Comparison of ENCODE assay signal across 29 cellular contexts in genomic region chr1:168824418-168824817, GRCh38.
DNase-seq lines count a peak whose midpoint lies in the region; ATAC-seq and TF ChIP-seq lines count a peak whose summit lies in the region.
"Had no signal": no experiment of that assay in that cellular context is flagged by ENCODE, and none has a peak within 500 bp of the region (broad histone marks: within the 10 kb centered on the region; RNA-seq: fewer than 3 reads in every experiment).

No MANE protein-coding gene starts in this region.

- H3K9me3 ChIP-seq in testis, result no peaks in the 10 kb centered on the region
- H3K9me3 ChIP-seq: ascending aorta; BLaER1 treated with 17β-estradiol and CSF1 and Interleukin-3, amounts not matched to agents 10 nM and 100 nM; SK-N-SH; spleen; tibial artery had no signal

- intact Hi-C loops in testis (cut with DNase I; ENCODE audit: low total_unique reads), result no loop called here

- H3K4me3 ChIP-seq in testis, result no peak overlapping the region
- H3K4me3 ChIP-seq: ascending aorta; BLaER1 treated with 17β-estradiol and CSF1 and Interleukin-3, amounts not matched to agents 10 nM and 100 nM; dorsolateral prefrontal cortex; lung; spleen; tibial artery had no signal

- H3K4me1 Mint-ChIP-seq in activated T-cell treated with anti-CD3 and anti-CD28 coated beads, Interleukin-2, amount 50 U/mL, for 24 hours (ENCODE audit: low read depth), result peaks cover 21% of the 10 kb centered on the region
- H3K4me1 Mint-ChIP-seq in glutamatergic neuron (ENCODE audit: low read depth, unreplicated experiment), result no peaks in the 10 kb centered on the region
- no peaks in the 10 kb centered on the region for H3K4me1 Mint-ChIP-seq in osteocyte (ENCODE audit: unreplicated experiment)

- H3K9me3 Mint-ChIP-seq in activated T-cell treated with anti-CD3 and anti-CD28 coated beads, Interleukin-2, amount 50 U/mL, for 24 hours, result no peaks in the 10 kb centered on the region
- H3K9me3 Mint-ChIP-seq in glutamatergic neuron (ENCODE audit: unreplicated experiment) (no peaks in the 10 kb centered on the region), osteocyte (ENCODE audit: unreplicated experiment) (peaks cover 4% of the 10 kb centered on the region)
- H3K9me3 Mint-ChIP-seq: activated naive CD4-positive, alpha-beta T cell treated with anti-CD3 and anti-CD28 coated beads for 36 hours; central memory CD8-positive, alpha-beta T cell had no signal

- TF ChIP-seq POLR2A in erythroblast (IDR thresholded peaks at IDR 0.05; ENCODE audit: low read length) (no peak), testis (IDR thresholded peaks at IDR 0.05) (no peak)

- no peak overlapping the region for H3K27ac Mint-ChIP-seq in activated T-cell treated with anti-CD3 and anti-CD28 coated beads, Interleukin-2, amount 50 U/mL, for 24 hours
- peak overlapping the region; percentile 41 for H3K27ac Mint-ChIP-seq in glutamatergic neuron (ENCODE audit: unreplicated experiment)
- no peak overlapping the region for H3K27ac Mint-ChIP-seq in osteocyte (ENCODE audit: unreplicated experiment)
- H3K27ac Mint-ChIP-seq: activated naive CD4-positive, alpha-beta T cell treated with anti-CD3 and anti-CD28 coated beads for 36 hours had no signal

- no peak overlapping the region for H3K4me3 Mint-ChIP-seq in activated T-cell treated with anti-CD3 and anti-CD28 coated beads, Interleukin-2, amount 50 U/mL, for 24 hours
- H3K4me3 Mint-ChIP-seq in glutamatergic neuron (ENCODE audit: unreplicated experiment) (no peak overlapping the region), osteocyte (ENCODE audit: unreplicated experiment) (no peak overlapping the region)
- H3K4me3 Mint-ChIP-seq: activated naive CD4-positive, alpha-beta T cell treated with anti-CD3 and anti-CD28 coated beads for 36 hours; central memory CD8-positive, alpha-beta T cell had no signal

- no peaks in the 10 kb centered on the region for H3K27me3 Mint-ChIP-seq in activated T-cell treated with anti-CD3 and anti-CD28 coated beads, Interleukin-2, amount 50 U/mL, for 24 hours
- H3K27me3 Mint-ChIP-seq in glutamatergic neuron (ENCODE audit: unreplicated experiment) (peaks cover 2% of the 10 kb centered on the region), osteocyte (ENCODE audit: unreplicated experiment) (peaks cover 10% of the 10 kb centered on the region)
- H3K27me3 Mint-ChIP-seq: central memory CD8-positive, alpha-beta T cell had no signal

- no peaks in the 10 kb centered on the region for H3K36me3 ChIP-seq in testis (ENCODE audit: low read depth, missing control alignments)
- H3K36me3 ChIP-seq: ascending aorta; BLaER1 treated with 17β-estradiol and CSF1 and Interleukin-3, amounts not matched to agents 10 nM and 100 nM; spleen; tibial artery had no signal

- H3K27ac ChIP-seq in testis, result no peak overlapping the region
- H3K27ac ChIP-seq: ascending aorta; BLaER1 treated with 17β-estradiol and CSF1 and Interleukin-3, amounts not matched to agents 10 nM and 100 nM; dorsolateral prefrontal cortex; KMS-11; spleen; tibial artery had no signal

- H3K27me3 ChIP-seq in testis, result no peaks in the 10 kb centered on the region
- H3K27me3 ChIP-seq: ascending aorta; BLaER1 treated with 17β-estradiol and CSF1 and Interleukin-3, amounts not matched to agents 10 nM and 100 nM; dorsolateral prefrontal cortex; spleen; tibial artery had no signal

- no peak for TF ChIP-seq CTCF in glutamatergic neuron (IDR thresholded peaks at IDR 0.05; ENCODE audit: partially characterized antibody, unreplicated experiment)
- TF ChIP-seq CTCF in testis (IDR thresholded peaks at IDR 0.05), result no peak
- TF ChIP-seq CTCF in osteocyte (IDR thresholded peaks at IDR 0.05), result no peak

- peak; percentile 25 to 31 for DNase-seq in activated T-cell treated with anti-CD3 and anti-CD28 coated beads, Interleukin-2, amount 50 U/mL, for 48 hours
- no peak for DNase-seq in activated T-cell treated with anti-CD3 and anti-CD28 coated beads, Interleukin-2, amount 50 U/mL, for 24 hours
- DNase-seq in glutamatergic neuron (no peak), erythroblast (lab: John Stamatoyannopoulos, UW) (no peak), testis (no peak), osteocyte (ENCODE audit: extremely low spot score, unreplicated experiment) (no peak)
- peak; percentile 8 to 9 for DNase-seq in stimulated activated CD8-positive, alpha-beta memory T cell treated with anti-CD3 and anti-CD28 coated beads, Interleukin-7, amount 100 ng/mL, for 48 hours (ENCODE audit: extremely low read depth in 1 of 2, low read depth in 1 of 2)
- DNase-seq: ACHN; activated CD4-positive, CD25-positive, alpha-beta regulatory T cell treated with anti-CD3 and anti-CD28 coated beads, Interleukin-2, amount 50 U/mL, for 72 hours; activated CD8-positive, alpha-beta memory T cell treated with anti-CD3 and anti-CD28 coated beads, Interleukin-2, amount 50 U/mL, for 48 hours; activated naive CD4-positive, alpha-beta T cell treated with anti-CD3 and anti-CD28 coated beads for 36 hours; Calu3; dorsolateral prefrontal cortex; EL; hippocampal formation; MV-4-11; NCI-H2029 treated with DMSO at 0.1 percent for 48 hours; NCI-H446 treated with DMSO at 0.1 percent for 48 hours; NK-92 treated with Interleukin-12 subunit alpha and Interleukin-12 subunit beta, amount 100 ng/mL, for 24 hours; nucleus accumbens; SK-N-SH; spleen; tibial artery had no signal

- ATAC-seq in HG02885 (IDR thresholded peaks at IDR 0.05; ENCODE audit: poor library complexity, unreplicated experiment), result peak; percentile 64

- WGBS in testis, 2 donors, result 96 to 100% methylated on average over 1 of the region's 1 CpG

- H3K4me1 ChIP-seq in testis, result no peaks in the 10 kb centered on the region
- H3K4me1 ChIP-seq: ascending aorta; BLaER1 treated with 17β-estradiol and CSF1 and Interleukin-3, amounts not matched to agents 10 nM and 100 nM; spleen; tibial artery had no signal

- no peaks in the 10 kb centered on the region for H3K36me3 Mint-ChIP-seq in activated T-cell treated with anti-CD3 and anti-CD28 coated beads, Interleukin-2, amount 50 U/mL, for 24 hours (ENCODE audit: low read depth)
- no peaks in the 10 kb centered on the region for H3K36me3 Mint-ChIP-seq in glutamatergic neuron (ENCODE audit: unreplicated experiment)
- no peaks in the 10 kb centered on the region for H3K36me3 Mint-ChIP-seq in osteocyte (ENCODE audit: unreplicated experiment)

Comparison
In these comparisons a context has a peak if more than half of its experiments do, and no peak if none do; other contexts are left out.
1. DNase-seq: peak in activated T-cell treated with anti-CD3 and anti-CD28 coated beads, Interleukin-2, amount 50 U/mL, for 48 hours (2 of 2) and stimulated activated CD8-positive, alpha-beta memory T cell treated with anti-CD3 and anti-CD28 coated beads, Interleukin-7, amount 100 ng/mL, for 48 hours (2 of 2); none in activated T-cell treated with anti-CD3 and anti-CD28 coated beads, Interleukin-2, amount 50 U/mL, for 24 hours (single experiment), glutamatergic neuron (single experiment), erythroblast (0 of 2), testis (single experiment) and osteocyte (single experiment).